Comparison of ENCODE assay signal across 28 cellular contexts in genomic region chr6:157294654-157295053, GRCh38.
"Had no signal": no experiment of that assay in that cellular context is flagged by ENCODE, and none has a peak within 500 bp of the region (broad histone marks: within the 10 kb centered on the region; RNA-seq: fewer than 3 reads in every experiment).

No MANE protein-coding gene starts in this region.

- H3K4me3 Mint-ChIP-seq: dendritic cell treated with granulocyte-macrophage colony-stimulating factor and Interleukin-4, amounts not matched to agents 40 ng/mL and 50 ng/mL, for 4 days; effector memory CD8-positive, alpha-beta T cell; endodermal cell; memory B cell; naive thymus-derived CD4-positive, alpha-beta T cell had no signal

- H3K4me3 ChIP-seq: colonic mucosa, esophagus squamous epithelium, gastrocnemius medialis, heart right ventricle, left lung, lower lobe of right lung had no signal

- H3K9me3 Mint-ChIP-seq: dendritic cell treated with granulocyte-macrophage colony-stimulating factor and Interleukin-4, amounts not matched to agents 40 ng/mL and 50 ng/mL, for 4 days; effector memory CD8-positive, alpha-beta T cell; endodermal cell; memory B cell; naive thymus-derived CD4-positive, alpha-beta T cell had no signal

- FAIRE-seq: endometrium, islet of Langerhans, keratinocyte had no signal

- ATAC-seq: effector memory CD8-positive, alpha-beta T cell; esophagus mucosa; gastrocnemius medialis; left cardiac atrium; left lung; left ventricle myocardium superior; lower lobe of right lung; naive thymus-derived CD4-positive, alpha-beta T cell had no signal

- DNase-seq: colonic mucosa; cortex of kidney; effector CD8-positive, alpha-beta T cell; effector memory CD8-positive, alpha-beta T cell; endodermal cell; erythroblast; esophagus squamous epithelium; foreskin fibroblast; foreskin melanocyte; gastrocnemius medialis; glutamatergic neuron; head of caudate nucleus; heart right ventricle; hippocampal formation; left cardiac atrium; left lung; left ventricle myocardium superior; lower lobe of right lung; mesendoderm; midbrain; naive thymus-derived CD4-positive, alpha-beta T cell had no signal

- H3K27me3 ChIP-seq: colonic mucosa, esophagus squamous epithelium, gastrocnemius medialis, heart right ventricle, left lung had no signal

- H3K27ac ChIP-seq: colonic mucosa, epithelial cell of prostate, esophagus squamous epithelium, gastrocnemius medialis, heart right ventricle, left lung, lower lobe of right lung had no signal

- H3K9me3 ChIP-seq: colonic mucosa, esophagus squamous epithelium, gastrocnemius medialis, heart right ventricle, left lung, lower lobe of right lung had no signal

- H3K27me3 Mint-ChIP-seq: dendritic cell treated with granulocyte-macrophage colony-stimulating factor and Interleukin-4, amounts not matched to agents 40 ng/mL and 50 ng/mL, for 4 days; effector memory CD8-positive, alpha-beta T cell; memory B cell; naive thymus-derived CD4-positive, alpha-beta T cell had no signal

- H3K4me1 ChIP-seq: left lung, lower lobe of right lung had no signal

- H3K36me3 ChIP-seq: colonic mucosa had no signal

- H3K27ac Mint-ChIP-seq: dendritic cell treated with granulocyte-macrophage colony-stimulating factor and Interleukin-4, amounts not matched to agents 40 ng/mL and 50 ng/mL, for 4 days; effector memory CD8-positive, alpha-beta T cell; endodermal cell; memory B cell; naive thymus-derived CD4-positive, alpha-beta T cell had no signal
